In genomic region chr17:29614345-29615047, GRCh38 we compare ENCODE assay signal across 11 cellular contexts. TPM values are rescaled to one million over a fixed set of nuclear protein-coding genes. Genes with fewer than 3 reads are reported as not detected.
DNase-seq lines count a peak whose midpoint lies in the region; ATAC-seq and TF ChIP-seq lines count a peak whose summit lies in the region.
"Had no signal": no experiment of that assay in that cellular context is flagged by ENCODE, and none has a peak within 500 bp of the region (broad histone marks: within the 10 kb centered on the region; RNA-seq: fewer than 3 reads in every experiment).

No MANE protein-coding gene starts in this region.

- no peak for ATAC-seq in activated CD8-positive, alpha-beta T cell treated with anti-CD3 and anti-CD28 coated beads, Interleukin-2, amount 10 ng/mL, durations not matched to agents 7 days and 5 days
- ATAC-seq in HG03520 (IDR thresholded peaks at IDR 0.05; ENCODE audit: unreplicated experiment), result no peak

- H3K27ac ChIP-seq in spleen, result peak overlapping the region in 2 of 8 donors; percentile 70 to 82
- H3K27ac ChIP-seq: pancreas had no signal

- H3K4me1 ChIP-seq in spleen, result peaks cover 43 to 69% (median 62%) of the 10 kb centered on the region in 6 donors

- no peak for DNase-seq in T-helper 2 cell treated with Interferon-gamma antibody and Interleukin-4, amounts not matched to agents 5 μg/mL and 100 μg/mL, for 36 hours (ENCODE audit: low spot score)
- DNase-seq in T-helper 2 cell, result no peak
- DNase-seq in activated CD8-positive, alpha-beta T cell treated with anti-CD3 and anti-CD28 coated beads, Interleukin-2, amount 10 ng/mL, durations not matched to agents 7 days and 5 days, result no peak
- DNase-seq in glutamatergic neuron, result no peak
- peak; percentile 78 for DNase-seq in spleen
- no peak for DNase-seq in NCI-H1417 (lab: John Stamatoyannopoulos, UW)
- DNase-seq in stimulated activated CD4-positive, alpha-beta T cell treated with anti-CD3 and anti-CD28 coated beads, Interleukin-2, amount 100 ng/mL, for 48 hours, result no peak
- DNase-seq: NCI-H2107, SHP77 treated with DMSO at 0.1 percent for 48 hours had no signal

- peak overlapping the region; percentile 85 for H3K4me3 Mint-ChIP-seq in T-helper 2 cell treated with Interferon-gamma antibody and Interleukin-4, amounts not matched to agents 5 μg/mL and 100 μg/mL, for 36 hours
- peak overlapping the region; percentile 81 for H3K4me3 Mint-ChIP-seq in activated CD8-positive, alpha-beta T cell treated with anti-CD3 and anti-CD28 coated beads, Interleukin-2, amount 10 ng/mL, durations not matched to agents 7 days and 5 days
- peak overlapping the region; percentile 71 for H3K4me3 Mint-ChIP-seq in glutamatergic neuron (ENCODE audit: unreplicated experiment)

- H3K9me3 Mint-ChIP-seq in T-helper 2 cell treated with Interferon-gamma antibody and Interleukin-4, amounts not matched to agents 5 μg/mL and 100 μg/mL, for 36 hours, result no peaks in the 10 kb centered on the region
- no peaks in the 10 kb centered on the region for H3K9me3 Mint-ChIP-seq in activated CD8-positive, alpha-beta T cell treated with anti-CD3 and anti-CD28 coated beads, Interleukin-2, amount 10 ng/mL, durations not matched to agents 7 days and 5 days (ENCODE audit: insufficient read depth)
- H3K9me3 Mint-ChIP-seq in glutamatergic neuron (ENCODE audit: unreplicated experiment), result peaks cover 4% of the 10 kb centered on the region

- no peak for TF ChIP-seq CTCF in glutamatergic neuron (IDR thresholded peaks at IDR 0.05; ENCODE audit: partially characterized antibody, unreplicated experiment)
- TF ChIP-seq CTCF in spleen (IDR thresholded peaks at IDR 0.05 in 8 of 11, conservative IDR thresholded peaks at IDR 0.05 in 3 of 11), result no peak

- peaks cover 34% of the 10 kb centered on the region for H3K4me1 Mint-ChIP-seq in T-helper 2 cell treated with Interferon-gamma antibody and Interleukin-4, amounts not matched to agents 5 μg/mL and 100 μg/mL, for 36 hours (ENCODE audit: low read depth)
- peaks cover 53% of the 10 kb centered on the region for H3K4me1 Mint-ChIP-seq in activated CD8-positive, alpha-beta T cell treated with anti-CD3 and anti-CD28 coated beads, Interleukin-2, amount 10 ng/mL, durations not matched to agents 7 days and 5 days (ENCODE audit: low read depth)
- H3K4me1 Mint-ChIP-seq in glutamatergic neuron (ENCODE audit: low read depth, unreplicated experiment), result peaks cover 6% of the 10 kb centered on the region

- H3K4me3 ChIP-seq in spleen, result peak overlapping the region in 4 of 8 donors; percentile 44 to 71 (median 51)

- WGBS in spleen, 5 donors, result 55 to 69% (median 61%) methylated on average over 14 to 16 of the region's 16 CpGs

- H3K27me3 ChIP-seq in spleen (replicated peaks in 1 of 7), result peaks cover 0 to 66% (median 10%) of the 10 kb centered on the region in 7 donors
- H3K27me3 ChIP-seq: pancreas had no signal

- POLR2A ChIA-PET in activated CD8-positive, alpha-beta T cell treated with anti-CD3 and anti-CD28 coated beads, Interleukin-2, amount 10 ng/mL, durations not matched to agents 7 days and 5 days (lab: Charles Lee), result interaction anchor here (0.9 to 4.6 kb wide), 6 partner anchors 17 to 46 kb away, joined by 3 to 26 read pairs (median 9); partner anchors contain the start of genes ABHD15 and TP53I13

- no peak for TF ChIP-seq POLR2A in spleen (IDR thresholded peaks at IDR 0.05)

- H3K9me3 ChIP-seq in spleen, result no peaks in the 10 kb centered on the region
- H3K9me3 ChIP-seq: pancreas had no signal

- H3K27ac Mint-ChIP-seq in T-helper 2 cell treated with Interferon-gamma antibody and Interleukin-4, amounts not matched to agents 5 μg/mL and 100 μg/mL, for 36 hours, result peak overlapping the region; percentile 92
- H3K27ac Mint-ChIP-seq in activated CD8-positive, alpha-beta T cell treated with anti-CD3 and anti-CD28 coated beads, Interleukin-2, amount 10 ng/mL, durations not matched to agents 7 days and 5 days, result peak overlapping the region; percentile 97
- no peak overlapping the region for H3K27ac Mint-ChIP-seq in glutamatergic neuron (ENCODE audit: unreplicated experiment)

- peaks cover 10% of the 10 kb centered on the region for H3K27me3 Mint-ChIP-seq in T-helper 2 cell treated with Interferon-gamma antibody and Interleukin-4, amounts not matched to agents 5 μg/mL and 100 μg/mL, for 36 hours (ENCODE audit: low read depth)
- H3K27me3 Mint-ChIP-seq in activated CD8-positive, alpha-beta T cell treated with anti-CD3 and anti-CD28 coated beads, Interleukin-2, amount 10 ng/mL, durations not matched to agents 7 days and 5 days (ENCODE audit: low read depth), result no peaks in the 10 kb centered on the region
- peaks cover 21% of the 10 kb centered on the region for H3K27me3 Mint-ChIP-seq in glutamatergic neuron (ENCODE audit: unreplicated experiment)

- no peaks in the 10 kb centered on the region for H3K36me3 ChIP-seq in spleen
- H3K36me3 ChIP-seq: pancreas had no signal

- CTCF ChIA-PET in activated CD8-positive, alpha-beta T cell treated with anti-CD3 and anti-CD28 coated beads, Interleukin-2, amount 10 ng/mL, durations not matched to agents 7 days and 5 days (lab: Charles Lee), result interaction anchor here (0.8 to 7.7 kb wide), 19 partner anchors 8 to 479 kb away, joined by 3 to 110 read pairs (median 9); partner anchors contain the start of genes ABHD15, ANKRD13B, CORO6 and TP53I13

- intact Hi-C loops in spleen (cut with DNase I; ENCODE audit: low total_unique reads), result loop anchor here (2.0 kb wide), 1 partner anchor 24 kb away; no protein-coding TSS in a partner anchor

- no peaks in the 10 kb centered on the region for H3K36me3 Mint-ChIP-seq in T-helper 2 cell treated with Interferon-gamma antibody and Interleukin-4, amounts not matched to agents 5 μg/mL and 100 μg/mL, for 36 hours (ENCODE audit: low read depth)
- H3K36me3 Mint-ChIP-seq in activated CD8-positive, alpha-beta T cell treated with anti-CD3 and anti-CD28 coated beads, Interleukin-2, amount 10 ng/mL, durations not matched to agents 7 days and 5 days (ENCODE audit: low read depth), result no peaks in the 10 kb centered on the region
- peaks cover 6% of the 10 kb centered on the region for H3K36me3 Mint-ChIP-seq in glutamatergic neuron (ENCODE audit: unreplicated experiment)

RNA-seq across cellular contexts. Expression of gene CORO6, which starts 8.2 kb away (rescaled TPM):
- total RNA-seq in activated CD8-positive, alpha-beta T cell treated with anti-CD3 and anti-CD28 coated beads, Interleukin-2, amount 10 ng/mL, durations not matched to agents 7 days and 5 days, result 1 to 10 TPM; 6.2 to 6.3 TPM
- total RNA-seq in glutamatergic neuron (ENCODE audit: unreplicated experiment), result 1.4 TPM
- 1 to 10 TPM in 6 of 7 donors, under 1 TPM in 1; 0.81 to 4.8 (median 2.7) TPM for total RNA-seq in spleen
- 1 to 10 TPM; 4.0 to 5.1 (median 4.6) TPM for polyA plus RNA-seq in spleen

RNA-seq across cellular contexts. Expression of gene ANKRD13B, which starts 21.6 kb away (rescaled TPM):
- total RNA-seq in activated CD8-positive, alpha-beta T cell treated with anti-CD3 and anti-CD28 coated beads, Interleukin-2, amount 10 ng/mL, durations not matched to agents 7 days and 5 days, result 10 to 100 TPM; 11.2 to 12.5 TPM
- total RNA-seq in glutamatergic neuron (ENCODE audit: unreplicated experiment) (123 TPM), spleen (1 to 10 TPM; 2.1 to 5.5 (median 2.7) TPM)
- 1 to 10 TPM in 2 of 3 donors, under 1 TPM in 1; 0.85 to 2.5 (median 1.2) TPM for polyA plus RNA-seq in spleen

RNA-seq across cellular contexts. Expression of gene GIT1, which starts 25.0 kb away (rescaled TPM):
- 10 to 100 TPM; 72.7 to 75.1 TPM for total RNA-seq in activated CD8-positive, alpha-beta T cell treated with anti-CD3 and anti-CD28 coated beads, Interleukin-2, amount 10 ng/mL, durations not matched to agents 7 days and 5 days
- total RNA-seq in glutamatergic neuron (ENCODE audit: unreplicated experiment) (46.7 TPM), spleen (10 to 100 TPM; 42.6 to 64.7 (median 50.2) TPM)
- polyA plus RNA-seq in spleen, result 10 to 100 TPM; 20.4 to 38.1 (median 27.1) TPM

RNA-seq across cellular contexts. Expression of gene TP53I13, which starts 46.0 kb away (rescaled TPM):
- 10 to 100 TPM; 96.7 to 97.9 TPM for total RNA-seq in activated CD8-positive, alpha-beta T cell treated with anti-CD3 and anti-CD28 coated beads, Interleukin-2, amount 10 ng/mL, durations not matched to agents 7 days and 5 days
- total RNA-seq in glutamatergic neuron (ENCODE audit: unreplicated experiment) (14.3 TPM), spleen (10 to 100 TPM; 39.5 to 74.9 (median 68.7) TPM)
- 100 to 1,000 TPM; 129 to 209 (median 190) TPM for polyA plus RNA-seq in spleen

RNA-seq across cellular contexts. Expression of gene ABHD15, which starts 47.7 kb away (rescaled TPM):
- 10 to 100 TPM; 21.1 to 21.7 TPM for total RNA-seq in activated CD8-positive, alpha-beta T cell treated with anti-CD3 and anti-CD28 coated beads, Interleukin-2, amount 10 ng/mL, durations not matched to agents 7 days and 5 days
- 2.5 TPM for total RNA-seq in glutamatergic neuron (ENCODE audit: unreplicated experiment)
- total RNA-seq in spleen, result 10 to 100 TPM in 6 of 7 donors, 1 to 10 TPM in 1; 9.6 to 23.8 (median 15.8) TPM
- polyA plus RNA-seq in spleen, result 1 to 10 TPM; 5.7 to 7.9 (median 7.5) TPM
